In genomic region chr3:194276768-194277546, GRCh38 we compare ENCODE assay signal across 9 cellular contexts.
A peak's percentile ranks its signal among the peaks of the same experiment; 100 is the strongest.
DNase-seq lines count a peak whose midpoint lies in the region; ATAC-seq and TF ChIP-seq lines count a peak whose summit lies in the region.
"Had no signal": no experiment of that assay in that cellular context is flagged by ENCODE, and none has a peak within 500 bp of the region (broad histone marks: within the 10 kb centered on the region; RNA-seq: fewer than 3 reads in every experiment).

No MANE protein-coding gene starts in this region.

- CTCF ChIA-PET in SK-N-SH (lab: Yijun Ruan, JAX): interaction anchor here (0.6 to 3.4 kb wide), 3 partner anchors 9 to 57 kb away, joined by 3 to 12 read pairs (median 4); no protein-coding TSS in a partner anchor

- TF ChIP-seq CTCF in SK-N-SH (IDR thresholded peaks at IDR 0.05) (no peak), upper lobe of left lung (IDR thresholded peaks at IDR 0.05) (no peak)

- H2AFZ ChIP-seq in SK-N-SH (ENCODE audit: low read depth): no peak overlapping the region

- TF ChIP-seq POLR2A in upper lobe of left lung (IDR thresholded peaks at IDR 0.05): no peak

- peak overlapping the region in 1 of 2 experiments; percentile 65; a peak in 2 of 4 replicates for H3K27ac ChIP-seq in SK-N-SH (ENCODE audit: low read depth in 2 of 2, low read length in 1 of 2)
- H3K27ac ChIP-seq in upper lobe of left lung: peak overlapping the region in 3 of 4 donors; percentile 57 to 66 (median 64)

- H3F3A ChIP-seq in SK-N-SH (replicated peaks; ENCODE audit: insufficient read depth): peaks cover 18% of the 10 kb centered on the region

- H3K4me3 ChIP-seq in SK-N-SH (ENCODE audit: low read depth in 2 of 2, low read length in 1 of 2) (no peak overlapping the region), upper lobe of left lung (no peak overlapping the region)

- H3K9me2 ChIP-seq in SK-N-SH: no peaks in the 10 kb centered on the region

- H3K9ac ChIP-seq in SK-N-SH: no peak overlapping the region

- TF ChIP-seq RAD21 in SK-N-SH (IDR thresholded peaks at IDR 0.05; ENCODE audit: low read length): no peak

- H3K27me3 ChIP-seq in SK-N-SH (ENCODE audit: insufficient read depth) (peaks cover 5% of the 10 kb centered on the region; the same call in 1 of the 2 replicates), upper lobe of left lung (no peaks in the 10 kb centered on the region)

- no peaks in the 10 kb centered on the region for H3K9me3 ChIP-seq in SK-N-SH
- no peaks in the 10 kb centered on the region for H3K9me3 ChIP-seq in upper lobe of left lung

- H3K4me1 ChIP-seq in SK-N-SH (ENCODE audit: control insufficient read depth in 1 of 2, insufficient read depth in 2 of 2, low read depth in 1 of 2, low read length in 1 of 2) (peaks cover 0 to 60% of the 10 kb centered on the region in 2 experiments; a peak in 2 of 4 replicates), upper lobe of left lung (peaks cover 12 to 30% (median 21%) of the 10 kb centered on the region in 4 donors)

- no peaks in the 10 kb centered on the region for H3K36me3 ChIP-seq in SK-N-SH (replicated peaks in 1 of 2; ENCODE audit: control insufficient read depth in 1 of 2, insufficient read depth in 2 of 2, low read length in 1 of 2)
- H3K36me3 ChIP-seq in upper lobe of left lung: no peaks in the 10 kb centered on the region

- H4K20me1 ChIP-seq in SK-N-SH (ENCODE audit: insufficient read depth): no peaks in the 10 kb centered on the region

- H3K79me2 ChIP-seq in SK-N-SH (ENCODE audit: insufficient read depth): no peaks in the 10 kb centered on the region

- no peak overlapping the region for H3K4me2 ChIP-seq in SK-N-SH

- TF ChIP-seq EP300 in SK-N-SH (IDR thresholded peaks at IDR 0.05; ENCODE audit: borderline replicate concordance in 1 of 2, low read depth in 1 of 2, low read length in 1 of 2) (no peak), upper lobe of left lung (IDR thresholded peaks at IDR 0.05) (no peak)

- ATAC-seq in SK-N-SH treated with all-trans-retinoic acid at 6 μM for 48 hours: peak; percentile 58
- ATAC-seq in upper lobe of left lung (ENCODE audit: low FRiP score in 2 of 2): peak in 1 of 2 donors; percentile 61
- ATAC-seq in GM18909 (IDR thresholded peaks at IDR 0.05; ENCODE audit: poor library complexity, unreplicated experiment): no peak
- ATAC-seq in HG02642 (IDR thresholded peaks at IDR 0.05; ENCODE audit: poor library complexity, unreplicated experiment): no peak

- POLR2A ChIA-PET in SK-N-SH (lab: Yijun Ruan, JAX): interaction anchor here (0.6 to 0.9 kb wide), 2 partner anchors 10 to 47 kb away, joined by 3 to 4 read pairs; no protein-coding TSS in a partner anchor

- WGBS in SK-N-SH (ENCODE audit: low lambda C conversion rate): 93% methylated on average over 4 of the region's 15 CpGs
- 62 to 66% methylated on average over 6 to 15 of the region's 15 CpGs for WGBS in upper lobe of left lung, 2 donors

- DNase-seq in SK-N-SH: no peak
- peak; percentile 76 for DNase-seq in dermis blood vessel endothelial cell
- peak; percentile 30 to 89 for DNase-seq in lung microvascular endothelial cell (ENCODE audit: low read depth in 2 of 2)
- peak in 1 of 2 donors; percentile 74 for DNase-seq in upper lobe of left lung
- DNase-seq in GM19240 (ENCODE audit: insufficient read length, low spot score): no peak
- DNase-seq: ACHN had no signal

TF ChIP-seq in SK-N-SH treated with all-trans-retinoic acid at 6 μM for 48 hours, 23 proteins besides CTCF, POLR2A, EP300 and RAD21 (continues in another document):
- no peak for TF ChIP-seq RARB (CRISPR knock-in tag; IDR thresholded peaks at IDR 0.05)
- no peak for TF ChIP-seq ZNF70 (CRISPR knock-in tag; IDR thresholded peaks at IDR 0.05)
- no peak for TF ChIP-seq TOX (CRISPR knock-in tag; IDR thresholded peaks at IDR 0.05; ENCODE audit: borderline replicate concordance)
- TF ChIP-seq ZNF565 (CRISPR knock-in tag; conservative IDR thresholded peaks at IDR 0.05; ENCODE audit: low read depth): no peak
- TF ChIP-seq ZNF8 (CRISPR knock-in tag; IDR thresholded peaks at IDR 0.05): no peak
- no peak for TF ChIP-seq CREB5 (CRISPR knock-in tag; IDR thresholded peaks at IDR 0.05; ENCODE audit: low read depth)
- TF ChIP-seq SNAI2 (CRISPR knock-in tag; IDR thresholded peaks at IDR 0.05): no peak
- no peak for TF ChIP-seq PPARA (CRISPR knock-in tag; IDR thresholded peaks at IDR 0.05; ENCODE audit: borderline replicate concordance)
- no peak for TF ChIP-seq GLIS3 (CRISPR knock-in tag; IDR thresholded peaks at IDR 0.05)
- no peak for TF ChIP-seq OSR1 (CRISPR knock-in tag; IDR thresholded peaks at IDR 0.05)
- TF ChIP-seq ESRRG (CRISPR knock-in tag; IDR thresholded peaks at IDR 0.05): no peak
- no peak for TF ChIP-seq ARNTL (CRISPR knock-in tag; IDR thresholded peaks at IDR 0.05; ENCODE audit: borderline replicate concordance, low read depth)
- no peak for TF ChIP-seq ZC3H10 (CRISPR knock-in tag; IDR thresholded peaks at IDR 0.05)
- no peak for TF ChIP-seq ZFP3 (CRISPR knock-in tag; IDR thresholded peaks at IDR 0.05)
- TF ChIP-seq POU6F1 (CRISPR knock-in tag; IDR thresholded peaks at IDR 0.05; ENCODE audit: borderline replicate concordance, low read depth): no peak

TF ChIP-seq in SK-N-SH, 30 proteins besides CTCF, POLR2A, EP300 and RAD21 (continues in another document):
- TF ChIP-seq JUND (IDR thresholded peaks at IDR 0.05): no peak
- no peak for TF ChIP-seq TCF12 (IDR thresholded peaks at IDR 0.05)
- no peak for TF ChIP-seq SIN3A (IDR thresholded peaks at IDR 0.05; ENCODE audit: borderline replicate concordance, low read depth, low read length)
- TF ChIP-seq YY1 (IDR thresholded peaks at IDR 0.05; ENCODE audit: low read depth): no peak
- TF ChIP-seq GABPA (IDR thresholded peaks at IDR 0.05; ENCODE audit: low read depth): no peak
- no peak for TF ChIP-seq POLR2AphosphoS5 (IDR thresholded peaks at IDR 0.05; ENCODE audit: low read depth, low read length)
- no peak for TF ChIP-seq EZH2phosphoT487 (IDR thresholded peaks at IDR 0.05; ENCODE audit: borderline replicate concordance, low read depth)
- no peak for TF ChIP-seq REST (IDR thresholded peaks at IDR 0.05; ENCODE audit: low read depth, low read length)
- no peak for TF ChIP-seq NFIC (IDR thresholded peaks at IDR 0.05; ENCODE audit: borderline replicate concordance)
- no peak for TF ChIP-seq RXRA (IDR thresholded peaks at IDR 0.05; ENCODE audit: borderline replicate concordance, low read depth)
- TF ChIP-seq ELF1 (IDR thresholded peaks at IDR 0.05): no peak
- TF ChIP-seq USF1 (IDR thresholded peaks at IDR 0.05; ENCODE audit: borderline replicate concordance, low read depth): no peak
- no peak for TF ChIP-seq PBX3 (IDR thresholded peaks at IDR 0.05)
- TF ChIP-seq FOXM1 (IDR thresholded peaks at IDR 0.05; ENCODE audit: low read depth): no peak
- no peak for TF ChIP-seq RFX5 (IDR thresholded peaks at IDR 0.05; ENCODE audit: low read length)

Comparison
In these comparisons a context has a peak if more than half of its experiments do, and no peak if none do; other contexts are left out.
1. DNase-seq: peak in dermis blood vessel endothelial cell (single experiment) and lung microvascular endothelial cell (2 of 2); none in SK-N-SH (single experiment) and GM19240 (single experiment).